10 cellular contexts compared by ENCODE assay signal in genomic region chr6:144543006-144543871, GRCh38.
DNase-seq lines count a peak whose midpoint lies in the region; ATAC-seq and TF ChIP-seq lines count a peak whose summit lies in the region.
"Had no signal": no experiment of that assay in that cellular context is flagged by ENCODE, and none has a peak within 500 bp of the region (broad histone marks: within the 10 kb centered on the region; RNA-seq: fewer than 3 reads in every experiment).

No MANE protein-coding gene starts in this region.

- H3K36me3 ChIP-seq in HCT116 (ENCODE audit: control insufficient read depth in 1 of 2, insufficient read depth in 2 of 2, low read length in 2 of 2) = no peaks in the 10 kb centered on the region

- H3K79me2 ChIP-seq in HCT116 (ENCODE audit: insufficient read depth, low read length) = no peaks in the 10 kb centered on the region

- H3K4me1 ChIP-seq in HCT116 (ENCODE audit: control insufficient read depth in 1 of 2, insufficient read depth in 2 of 2, low read length in 2 of 2) = peaks cover 0 to 15% of the 10 kb centered on the region in 2 experiments; a peak in 2 of 4 replicates

- H3K27ac ChIP-seq in HCT116 (ENCODE audit: low read depth, low read length) = no peak overlapping the region
- no peak overlapping the region for H3K27ac ChIP-seq in RWPE1

- peak overlapping the region; percentile 28; the same call in 1 of the 2 replicates for H3K4me2 ChIP-seq in HCT116 (ENCODE audit: low read length)

- no TSS peak for BruUV-seq in HCT116 (replicated peaks; lab: Mats Ljungman, UMichigan)

- H3K9ac ChIP-seq in HCT116 (ENCODE audit: low read length) = no peak overlapping the region

- ATAC-seq in HCT116 = peak; percentile 75; the same call in 1 of the 2 replicates
- ATAC-seq in HG03520 (IDR thresholded peaks at IDR 0.05; ENCODE audit: unreplicated experiment) = no peak
- no peak for ATAC-seq in HG03097 (IDR thresholded peaks at IDR 0.05; ENCODE audit: low FRiP score, unreplicated experiment)

- TF ChIP-seq CTCF in AG10803 (conservative IDR thresholded peaks at IDR 0.05; ENCODE audit: low read length) (no peak), HCT116 (IDR thresholded peaks at IDR 0.05 in 2 of 3, conservative IDR thresholded peaks at IDR 0.05 in 1 of 3; ENCODE audit: borderline replicate concordance in 1 of 3, insufficient read depth in 1 of 3, low read depth in 2 of 3, low read length in 2 of 3) (no peak), RWPE1 (conservative IDR thresholded peaks at IDR 0.05; ENCODE audit: low read depth) (no peak), fibroblast of pulmonary artery (IDR thresholded peaks at IDR 0.05; ENCODE audit: low read length, missing control alignments) (no peak)

- H3K9me2 ChIP-seq in HCT116 (ENCODE audit: insufficient read depth) = no peaks in the 10 kb centered on the region

- DNase-seq in AG10803 (ENCODE audit: low read depth) (peak; percentile 65), HCT116 (ENCODE audit: low read depth, low spot score) (peak; percentile 32), RWPE1 (ENCODE audit: low spot score) (peak; percentile 17), fibroblast of pulmonary artery (ENCODE audit: low read depth) (peak; percentile 22), NCI-H510A treated with DMSO at 0.1 percent for 48 hours (lab: John Stamatoyannopoulos, UW) (no peak)
- DNase-seq in stimulated activated CD4-positive, alpha-beta T cell treated with anti-CD3 and anti-CD28 coated beads, Interleukin-2, amount 100 ng/mL, for 48 hours = no peak
- DNase-seq: DMS 273 treated with DMSO at 0.1 percent for 48 hours, hippocampal formation had no signal

- TF ChIP-seq RAD21 in HCT116 (IDR thresholded peaks at IDR 0.05; ENCODE audit: low read depth) = no peak

- H3K4me3 ChIP-seq in AG10803 (ENCODE audit: low read length) (no peak overlapping the region), HCT116 (replicated peaks in 1 of 2; ENCODE audit: low read depth in 1 of 2, low read length in 2 of 2) (no peak overlapping the region), fibroblast of pulmonary artery (replicated peaks; ENCODE audit: low read depth, low read length) (no peak overlapping the region)

- no peaks in the 10 kb centered on the region for H3K27me3 ChIP-seq in HCT116 (ENCODE audit: insufficient read depth, low read length)

- TF ChIP-seq POLR2A in HCT116 (IDR thresholded peaks at IDR 0.05; ENCODE audit: borderline replicate concordance, extremely low read depth, insufficient read depth, insufficient read length) = no peak

- no peaks in the 10 kb centered on the region for H3K9me3 ChIP-seq in HCT116 (ENCODE audit: control insufficient read depth in 1 of 2, insufficient read depth in 1 of 2, low read depth in 1 of 2, low read length in 2 of 2)

- POLR2A ChIA-PET in HCT116 (lab: Charles Lee) = no interaction called here
- POLR2A ChIA-PET in RWPE1 (lab: Yijun Ruan, JAX; ENCODE audit: low non-redundant PET) = no interaction called here

- intact Hi-C loops in HCT116 (cut with micrococcal nuclease) = no loop called here

- no peaks in the 10 kb centered on the region for H4K20me1 ChIP-seq in HCT116 (ENCODE audit: insufficient read depth)

- RAD21 ChIA-PET in HCT116 (lab: Charles Lee; ENCODE audit: low non-redundant PET in 1 of 2, low total read pairs in 2 of 2, uncharacterized antibody in 2 of 2, unreplicated experiment in 2 of 2) = no interaction called here

- no peak overlapping the region for H2AFZ ChIP-seq in HCT116 (ENCODE audit: low read depth, low read length, poor library complexity, severe bottlenecking)

- CTCF ChIA-PET in HCT116 (lab: Charles Lee) (no interaction called here), RWPE1 (lab: Yijun Ruan, JAX) (interaction anchor here (0.6 kb wide), 2 partner anchors 57 to 114 kb away, joined by 3 to 10 read pairs; no protein-coding TSS in a partner anchor)

TF ChIP-seq in HCT116, 20 proteins besides CTCF, POLR2A, EP300 and RAD21:
- TF ChIP-seq SIN3A (IDR thresholded peaks at IDR 0.05; ENCODE audit: low read depth) = no peak
- TF ChIP-seq MAX (IDR thresholded peaks at IDR 0.05) = no peak
- TF ChIP-seq ZFX (IDR thresholded peaks at IDR 0.05) = no peak
- no peak for TF ChIP-seq POLR2AphosphoS5 (IDR thresholded peaks at IDR 0.05; ENCODE audit: low read depth, low read length)
- no peak for TF ChIP-seq ZBTB33 (IDR thresholded peaks at IDR 0.05; ENCODE audit: extremely low read depth, insufficient replicate concordance, low read length)
- peak; percentile 55 for TF ChIP-seq FOSL1 (IDR thresholded peaks at IDR 0.05; ENCODE audit: low read depth)
- 0 out of 2 replicates have a peak, but pooled peaks have one; percentile 18 for TF ChIP-seq ELF1 (IDR thresholded peaks at IDR 0.05; ENCODE audit: borderline replicate concordance, low read depth)
- no peak for TF ChIP-seq EZH2phosphoT487 (IDR thresholded peaks at IDR 0.05; ENCODE audit: borderline replicate concordance)
- TF ChIP-seq SRF (IDR thresholded peaks at IDR 0.05; ENCODE audit: low read depth) = no peak
- TF ChIP-seq ATF3 (IDR thresholded peaks at IDR 0.05) = no peak
- TF ChIP-seq ZNF274 (IDR thresholded peaks at IDR 0.05; ENCODE audit: low read depth, low read length) = no peak
- no peak for TF ChIP-seq EGR1 (IDR thresholded peaks at IDR 0.05; ENCODE audit: low read depth)
- peak; percentile 53 for TF ChIP-seq JUND (IDR thresholded peaks at IDR 0.05)
- peak; percentile 41 for TF ChIP-seq SP1 (IDR thresholded peaks at IDR 0.05; ENCODE audit: low read depth)
- TF ChIP-seq YY1 (IDR thresholded peaks at IDR 0.05; ENCODE audit: extremely low read depth, insufficient replicate concordance, low read depth, low read length) = no peak
- peak; percentile 21; the same call in 1 of the 2 replicates for TF ChIP-seq CEBPB (IDR thresholded peaks at IDR 0.05; ENCODE audit: low read depth)
- no peak for TF ChIP-seq EZH2 (IDR thresholded peaks at IDR 0.05)
- TF ChIP-seq CBX3 (IDR thresholded peaks at IDR 0.05; ENCODE audit: low read depth) = peak; percentile 60; the same call in 1 of the 2 replicates
- no peak for TF ChIP-seq TCF7L2 (IDR thresholded peaks at IDR 0.05; ENCODE audit: borderline replicate concordance, extremely low read depth, insufficient read depth, insufficient read length)
- TF ChIP-seq, protein P1, sequence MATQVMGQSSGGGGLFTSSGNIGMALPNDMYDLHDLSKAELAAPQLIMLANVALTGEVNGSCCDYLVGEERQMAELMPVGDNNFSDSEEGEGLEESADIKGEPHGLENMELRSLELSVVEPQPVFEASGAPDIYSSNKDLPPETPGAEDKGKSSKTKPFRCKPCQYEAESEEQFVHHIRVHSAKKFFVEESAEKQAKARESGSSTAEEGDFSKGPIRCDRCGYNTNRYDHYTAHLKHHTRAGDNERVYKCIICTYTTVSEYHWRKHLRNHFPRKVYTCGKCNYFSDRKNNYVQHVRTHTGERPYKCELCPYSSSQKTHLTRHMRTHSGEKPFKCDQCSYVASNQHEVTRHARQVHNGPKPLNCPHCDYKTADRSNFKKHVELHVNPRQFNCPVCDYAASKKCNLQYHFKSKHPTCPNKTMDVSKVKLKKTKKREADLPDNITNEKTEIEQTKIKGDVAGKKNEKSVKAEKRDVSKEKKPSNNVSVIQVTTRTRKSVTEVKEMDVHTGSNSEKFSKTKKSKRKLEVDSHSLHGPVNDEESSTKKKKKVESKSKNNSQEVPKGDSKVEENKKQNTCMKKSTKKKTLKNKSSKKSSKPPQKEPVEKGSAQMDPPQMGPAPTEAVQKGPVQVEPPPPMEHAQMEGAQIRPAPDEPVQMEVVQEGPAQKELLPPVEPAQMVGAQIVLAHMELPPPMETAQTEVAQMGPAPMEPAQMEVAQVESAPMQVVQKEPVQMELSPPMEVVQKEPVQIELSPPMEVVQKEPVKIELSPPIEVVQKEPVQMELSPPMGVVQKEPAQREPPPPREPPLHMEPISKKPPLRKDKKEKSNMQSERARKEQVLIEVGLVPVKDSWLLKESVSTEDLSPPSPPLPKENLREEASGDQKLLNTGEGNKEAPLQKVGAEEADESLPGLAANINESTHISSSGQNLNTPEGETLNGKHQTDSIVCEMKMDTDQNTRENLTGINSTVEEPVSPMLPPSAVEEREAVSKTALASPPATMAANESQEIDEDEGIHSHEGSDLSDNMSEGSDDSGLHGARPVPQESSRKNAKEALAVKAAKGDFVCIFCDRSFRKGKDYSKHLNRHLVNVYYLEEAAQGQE (IDR thresholded peaks at IDR 0.05; ENCODE audit: low read depth) = no peak
TF ChIP-seq in HCT116: peak in this region for 6.

Comparison
In these comparisons a context has a peak if more than half of its experiments do, and no peak if none do; other contexts are left out.
1. DNase-seq: peak in AG10803 (single experiment), HCT116 (single experiment), RWPE1 (single experiment) and fibroblast of pulmonary artery (single experiment); none in NCI-H510A treated with DMSO at 0.1 percent for 48 hours (single experiment) and stimulated activated CD4-positive, alpha-beta T cell treated with anti-CD3 and anti-CD28 coated beads, Interleukin-2, amount 100 ng/mL, for 48 hours (0 of 2).